ENCODE assay signal across 1 cellular context in the genomic region with DNA sequence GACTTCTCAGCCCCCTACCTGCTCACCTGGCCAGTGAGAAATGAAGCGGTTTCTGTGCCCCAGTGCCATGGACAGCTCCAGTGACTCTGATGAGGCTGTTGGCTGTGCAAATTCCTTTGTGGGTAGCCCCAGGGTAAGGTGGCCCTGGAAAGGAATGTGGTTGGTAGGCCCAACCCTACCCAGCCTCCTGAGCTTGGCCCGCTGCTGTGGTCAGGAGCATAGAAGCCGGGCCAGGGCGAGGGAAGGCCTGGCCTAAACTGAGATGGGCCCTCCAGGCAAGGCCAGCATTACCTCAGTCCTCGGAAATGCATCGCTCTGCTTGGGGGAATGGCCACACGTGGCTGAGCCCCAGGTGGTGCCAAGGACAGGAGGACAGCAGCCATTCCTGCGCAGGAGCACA.
TF ChIP-seq lines count a peak whose summit lies in the region.

No MANE protein-coding gene starts in this region.

TF ChIP-seq in IMR-90, 13 proteins besides CTCF, POLR2A, EP300 and RAD21 (continued from another document):
- no peak for TF ChIP-seq RFX5 (IDR thresholded peaks at IDR 0.05; ENCODE audit: low read depth, low read length)
- TF ChIP-seq MAZ (IDR thresholded peaks at IDR 0.05; ENCODE audit: borderline replicate concordance, low read depth, low read length) = no peak
- TF ChIP-seq, protein P1, sequence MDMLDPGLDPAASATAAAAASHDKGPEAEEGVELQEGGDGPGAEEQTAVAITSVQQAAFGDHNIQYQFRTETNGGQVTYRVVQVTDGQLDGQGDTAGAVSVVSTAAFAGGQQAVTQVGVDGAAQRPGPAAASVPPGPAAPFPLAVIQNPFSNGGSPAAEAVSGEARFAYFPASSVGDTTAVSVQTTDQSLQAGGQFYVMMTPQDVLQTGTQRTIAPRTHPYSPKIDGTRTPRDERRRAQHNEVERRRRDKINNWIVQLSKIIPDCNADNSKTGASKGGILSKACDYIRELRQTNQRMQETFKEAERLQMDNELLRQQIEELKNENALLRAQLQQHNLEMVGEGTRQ (IDR thresholded peaks at IDR 0.05; ENCODE audit: low read depth, low read length) = no peak
- TF ChIP-seq FOS (IDR thresholded peaks at IDR 0.05; ENCODE audit: low read depth, low read length) = no peak
- TF ChIP-seq RCOR1 (IDR thresholded peaks at IDR 0.05; ENCODE audit: insufficient replicate concordance, low read length) = no peak
- TF ChIP-seq MAFK (IDR thresholded peaks at IDR 0.05; ENCODE audit: low read depth, low read length) = no peak
- TF ChIP-seq SMC3 (IDR thresholded peaks at IDR 0.05; ENCODE audit: low read depth, low read length) = no peak
- no peak for TF ChIP-seq CHD1 (IDR thresholded peaks at IDR 0.05; ENCODE audit: low read depth, low read length)
TF ChIP-seq in IMR-90: peak in this region for 0.
